ENCODE assay signal across 20 cellular contexts in genomic region chr21:45872902-45873301, GRCh38.
DNase-seq lines count a peak whose midpoint lies in the region; ATAC-seq and TF ChIP-seq lines count a peak whose summit lies in the region.
"Had no signal": no experiment of that assay in that cellular context is flagged by ENCODE, and none has a peak within 500 bp of the region (broad histone marks: within the 10 kb centered on the region; RNA-seq: fewer than 3 reads in every experiment).

No MANE protein-coding gene starts in this region.

- CTCF ChIA-PET in RWPE1 (lab: Yijun Ruan, JAX) = no interaction called here

- ATAC-seq in Right ventricle myocardium superior (ENCODE audit: poor library complexity) (no peak), GM21723 (IDR thresholded peaks at IDR 0.05; ENCODE audit: unreplicated experiment) (no peak)
- ATAC-seq: GM23338 had no signal

- peak; percentile 63 for DNase-seq in cardiac septum (ENCODE audit: low spot score)
- no peak for DNase-seq in Right ventricle myocardium superior
- DNase-seq in RWPE1 (ENCODE audit: low spot score) = no peak
- peak; percentile 39 for DNase-seq in mesenteric fat pad (ENCODE audit: low spot score)
- no peak for DNase-seq in NK-92 treated with Interleukin-12 subunit alpha and Interleukin-12 subunit beta, amount 100 ng/mL, for 24 hours (lab: John Stamatoyannopoulos, UW)
- DNase-seq in NCI-H2029 treated with DMSO at 0.1 percent for 48 hours (lab: John Stamatoyannopoulos, UW) = no peak
- DNase-seq: DMS53, HFFc6, KG1, MG63, NCI-H2029, NCI-H446 treated with DMSO at 0.1 percent for 48 hours, NCI-H526, NCI-H82, PC-9, SHP77 treated with DMSO at 0.1 percent for 48 hours had no signal

- POLR2A ChIA-PET in RWPE1 (lab: Yijun Ruan, JAX; ENCODE audit: low non-redundant PET) = no interaction called here

- no peak for TF ChIP-seq CTCF in RWPE1 (conservative IDR thresholded peaks at IDR 0.05; ENCODE audit: low read depth)

- intact Hi-C loops in cardiac septum (cut with DNase I) = no loop called here
- intact Hi-C loops in Right ventricle myocardium superior (cut with DNase I) = no loop called here

- H3K27ac ChIP-seq in RWPE1 = peak overlapping the region; percentile 92
- H3K27ac ChIP-seq: BLaER1 treated with 17β-estradiol and CSF1 and Interleukin-3, amounts not matched to agents 10 nM and 100 nM; PC-9; SK-N-MC had no signal

Comparison
In these comparisons a context has a peak if more than half of its experiments do, and no peak if none do; other contexts are left out.
1. DNase-seq: peak in cardiac septum (single experiment) and mesenteric fat pad (single experiment); none in Right ventricle myocardium superior (single experiment), RWPE1 (single experiment), NK-92 treated with Interleukin-12 subunit alpha and Interleukin-12 subunit beta, amount 100 ng/mL, for 24 hours (single experiment) and NCI-H2029 treated with DMSO at 0.1 percent for 48 hours (single experiment).